ENCODE assay signal across 14 cellular contexts in the genomic region with DNA sequence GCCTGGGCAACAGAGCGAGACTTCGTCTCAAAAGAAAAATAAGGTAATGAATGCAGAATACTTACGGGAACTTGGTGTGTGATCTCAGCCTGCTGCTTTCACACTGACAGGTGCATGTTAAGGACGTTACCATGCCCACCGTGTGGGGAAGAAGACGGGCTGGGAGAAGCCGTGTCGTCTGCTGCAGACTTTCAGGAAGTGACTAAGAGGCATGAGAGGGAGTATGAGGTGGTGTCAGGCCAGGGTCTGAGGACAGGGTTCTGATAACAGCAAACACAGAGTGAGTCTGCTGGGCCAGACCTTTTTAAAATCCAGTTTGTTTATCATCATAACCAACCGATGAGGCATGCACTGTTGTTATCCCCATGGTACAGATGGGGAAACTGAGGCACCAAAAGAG. TPM values are rescaled to one million over a fixed set of nuclear protein-coding genes. Genes with fewer than 3 reads are reported as not detected.
DNase-seq lines count a peak whose midpoint lies in the region; ATAC-seq and TF ChIP-seq lines count a peak whose summit lies in the region.
"Had no signal": no experiment of that assay in that cellular context is flagged by ENCODE, and none has a peak within 500 bp of the region (broad histone marks: within the 10 kb centered on the region; RNA-seq: fewer than 3 reads in every experiment).

No MANE protein-coding gene starts in this region.

- peaks cover 13% of the 10 kb centered on the region for H3K36me3 Mint-ChIP-seq in activated naive CD8-positive, alpha-beta T cell treated with anti-CD3 and anti-CD28 coated beads, Interleukin-2, amount 10 ng/mL, durations not matched to agents 7 days and 5 days

- H3K4me1 ChIP-seq in mesenchymal stem cell (ENCODE audit: control insufficient read depth, insufficient read depth, low read depth, low read length) (no peaks in the 10 kb centered on the region), sigmoid colon (no peaks in the 10 kb centered on the region)
- H3K4me1 ChIP-seq: colonic mucosa, testis had no signal

- TF ChIP-seq CTCF in sigmoid colon (IDR thresholded peaks at IDR 0.05) = no peak

- H3K4me1 Mint-ChIP-seq in activated naive CD8-positive, alpha-beta T cell treated with anti-CD3 and anti-CD28 coated beads, Interleukin-2, amount 10 ng/mL, durations not matched to agents 7 days and 5 days = peaks cover 11% of the 10 kb centered on the region

- H3K9me3 ChIP-seq in mesenchymal stem cell (ENCODE audit: control insufficient read depth, low read length) (no peaks in the 10 kb centered on the region), sigmoid colon (no peaks in the 10 kb centered on the region)
- H3K9me3 ChIP-seq: colonic mucosa, testis had no signal

- ATAC-seq in activated naive CD8-positive, alpha-beta T cell treated with anti-CD3 and anti-CD28 coated beads, Interleukin-2, amount 10 ng/mL, durations not matched to agents 7 days and 5 days (ENCODE audit: low read depth) = peak; percentile 52
- ATAC-seq in HG03097 (IDR thresholded peaks at IDR 0.05; ENCODE audit: low FRiP score, unreplicated experiment) = no peak

- no peak overlapping the region for H3K4me2 ChIP-seq in mesenchymal stem cell (ENCODE audit: low read length, poor library complexity, severe bottlenecking)

- 48% methylated on average over 9 of the region's 9 CpGs for WGBS in mesenchymal stem cell
- 51 to 73% methylated on average over 9 of the region's 9 CpGs for WGBS in sigmoid colon, 2 donors

- POLR2A ChIA-PET in activated naive CD8-positive, alpha-beta T cell treated with anti-CD3 and anti-CD28 coated beads, Interleukin-2, amount 10 ng/mL, durations not matched to agents 7 days and 5 days (lab: Charles Lee) = no interaction called here

- no peak overlapping the region for H3K27ac Mint-ChIP-seq in activated naive CD8-positive, alpha-beta T cell treated with anti-CD3 and anti-CD28 coated beads, Interleukin-2, amount 10 ng/mL, durations not matched to agents 7 days and 5 days
- H3K27ac Mint-ChIP-seq: CD4-positive, alpha-beta memory T cell had no signal

- H3K18ac ChIP-seq in mesenchymal stem cell (ENCODE audit: low read depth in 1 of 2, low read length in 2 of 2) = no peak overlapping the region

- peaks cover 2% of the 10 kb centered on the region for H3K9me3 Mint-ChIP-seq in activated naive CD8-positive, alpha-beta T cell treated with anti-CD3 and anti-CD28 coated beads, Interleukin-2, amount 10 ng/mL, durations not matched to agents 7 days and 5 days

- H3K27me3 ChIP-seq in mesenchymal stem cell (ENCODE audit: control insufficient read depth in 1 of 2, insufficient read depth in 1 of 2, low read length in 2 of 2) (peaks cover 0 to 3% of the 10 kb centered on the region in 2 experiments), sigmoid colon (no peaks in the 10 kb centered on the region)
- H3K27me3 ChIP-seq: colonic mucosa, testis had no signal

- no peak for TF ChIP-seq POLR2A in sigmoid colon (IDR thresholded peaks at IDR 0.05)

- no peak overlapping the region for H3K14ac ChIP-seq in mesenchymal stem cell (ENCODE audit: low read length in 2 of 2)

- peak; percentile 6 for DNase-seq in GF-D8 (lab: John Stamatoyannopoulos, UW)
- peak; percentile 66 for DNase-seq in M059J (ENCODE audit: low read depth)
- no peak for DNase-seq in activated naive CD8-positive, alpha-beta T cell treated with anti-CD3 and anti-CD28 coated beads, Interleukin-2, amount 10 ng/mL, durations not matched to agents 7 days and 5 days
- peak; percentile 31 for DNase-seq in mesenchymal stem cell
- no peak for DNase-seq in effector CD4-positive, alpha-beta T cell
- no peak for DNase-seq in sigmoid colon
- no peak for DNase-seq in NK-92 (lab: John Stamatoyannopoulos, UW; ENCODE audit: unreplicated experiment)
- DNase-seq: activated effector memory CD4-positive, alpha-beta T cell treated with Interleukin-2 at 50 U/mL for 16 hours; CD4-positive, alpha-beta memory T cell; colonic mucosa; NCI-H510A; SHP77 treated with DMSO at 0.1 percent for 48 hours; testis had no signal

- H3K79me1 ChIP-seq in mesenchymal stem cell (replicated peaks; ENCODE audit: low read length, poor library complexity, severe bottlenecking) = peaks cover 3% of the 10 kb centered on the region

- H3K9ac ChIP-seq in mesenchymal stem cell (ENCODE audit: low read length) = no peak overlapping the region

- no peak overlapping the region for H2AFZ ChIP-seq in mesenchymal stem cell (ENCODE audit: low read depth, low read length)

- no peak overlapping the region for H3K23ac ChIP-seq in mesenchymal stem cell (ENCODE audit: low read length in 2 of 2)

- H4K91ac ChIP-seq in mesenchymal stem cell (ENCODE audit: low read length) = no peak overlapping the region

- H3K4me3 ChIP-seq in mesenchymal stem cell (ENCODE audit: insufficient read depth in 1 of 2, low read depth in 1 of 2, low read length in 2 of 2) (no peak overlapping the region), sigmoid colon (no peak overlapping the region)
- H3K4me3 ChIP-seq: colonic mucosa, testis had no signal

- H3K27me3 Mint-ChIP-seq in activated naive CD8-positive, alpha-beta T cell treated with anti-CD3 and anti-CD28 coated beads, Interleukin-2, amount 10 ng/mL, durations not matched to agents 7 days and 5 days = no peaks in the 10 kb centered on the region

- H2BK15ac ChIP-seq in mesenchymal stem cell (ENCODE audit: low read depth, poor library complexity, severe bottlenecking) = no peak overlapping the region

- H2AK5ac ChIP-seq in mesenchymal stem cell (ENCODE audit: low read length, severe bottlenecking) = no peak overlapping the region

- no peak overlapping the region for H3K4me3 Mint-ChIP-seq in activated naive CD8-positive, alpha-beta T cell treated with anti-CD3 and anti-CD28 coated beads, Interleukin-2, amount 10 ng/mL, durations not matched to agents 7 days and 5 days
- H3K4me3 Mint-ChIP-seq: CD4-positive, alpha-beta memory T cell had no signal

- no peak overlapping the region for H3K4ac ChIP-seq in mesenchymal stem cell (ENCODE audit: low read depth in 1 of 2, low read length in 2 of 2)

- no peak for TF ChIP-seq EP300 in sigmoid colon (IDR thresholded peaks at IDR 0.05)

- H2BK5ac ChIP-seq in mesenchymal stem cell (ENCODE audit: low read depth, low read length, poor library complexity, severe bottlenecking) = no peak overlapping the region

- H3K27ac ChIP-seq in mesenchymal stem cell (ENCODE audit: low read length, poor library complexity, severe bottlenecking) (no peak overlapping the region), sigmoid colon (no peak overlapping the region)
- H3K27ac ChIP-seq: colonic mucosa, testis had no signal

- no peak overlapping the region for H2BK12ac ChIP-seq in mesenchymal stem cell (ENCODE audit: low read length in 2 of 2)

- no peak overlapping the region for H2BK120ac ChIP-seq in mesenchymal stem cell (ENCODE audit: low read depth, low read length)

- H4K8ac ChIP-seq in mesenchymal stem cell (ENCODE audit: low read length) = no peak overlapping the region

- intact Hi-C loops in sigmoid colon (cut with DNase I) = no loop called here

- H3K36me3 ChIP-seq in mesenchymal stem cell (ENCODE audit: control insufficient read depth in 1 of 2, insufficient read depth in 2 of 2, low read depth in 1 of 2, low read length in 2 of 2) (peaks cover 37 to 50% of the 10 kb centered on the region in 2 experiments), sigmoid colon (peaks cover 11 to 40% (median 20%) of the 10 kb centered on the region in 4 donors)
- H3K36me3 ChIP-seq: colonic mucosa had no signal

RNA-seq across cellular contexts. Expression of a gene that starts 13.6 kb away (rescaled TPM):
- not detected in 2 replicates for total RNA-seq in M059J (2014; rRNA removed; shearing (Covaris generic))
- total RNA-seq in activated naive CD8-positive, alpha-beta T cell treated with anti-CD3 and anti-CD28 coated beads, Interleukin-2, amount 10 ng/mL, durations not matched to agents 7 days and 5 days = not detected
- not detected for polyA plus RNA-seq in mesenchymal stem cell (2013, experiment 1 of 2)
- polyA plus RNA-seq in mesenchymal stem cell (2013, experiment 2 of 2) = not detected
- not detected for total RNA-seq in sigmoid colon
- not detected for polyA plus RNA-seq in sigmoid colon
- total RNA-seq: CD4-positive, alpha-beta memory T cell; colonic mucosa; testis had no signal
- polyA plus RNA-seq: CD4-positive, alpha-beta memory T cell had no signal

RNA-seq across cellular contexts. Expression of a gene that starts 21.2 kb away (rescaled TPM):
- 7.8 and 21.2 TPM in 2 replicates for total RNA-seq in M059J (2014; rRNA removed; shearing (Covaris generic))
- 10 to 100 TPM; 31.7 to 37.4 TPM for total RNA-seq in activated naive CD8-positive, alpha-beta T cell treated with anti-CD3 and anti-CD28 coated beads, Interleukin-2, amount 10 ng/mL, durations not matched to agents 7 days and 5 days
- 18.1 TPM for polyA plus RNA-seq in mesenchymal stem cell (2013, experiment 1 of 2)
- 17.4 TPM for polyA plus RNA-seq in mesenchymal stem cell (2013, experiment 2 of 2)
- 10 to 100 TPM; 25.3 to 57.4 (median 34.1) TPM for total RNA-seq in sigmoid colon
- 10 to 100 TPM; 11.4 to 27.9 (median 14.3) TPM for polyA plus RNA-seq in sigmoid colon

RNA-seq across cellular contexts. Expression of a gene that starts 35.3 kb away (rescaled TPM):
- total RNA-seq in M059J (2014; rRNA removed; shearing (Covaris generic)) = not detected in 2 replicates
- under 1 TPM in 1 of 2 experiments, not detected in 1; 0.20 TPM for total RNA-seq in activated naive CD8-positive, alpha-beta T cell treated with anti-CD3 and anti-CD28 coated beads, Interleukin-2, amount 10 ng/mL, durations not matched to agents 7 days and 5 days
- polyA plus RNA-seq in mesenchymal stem cell (2013, experiment 1 of 2) = 0.03 TPM
- 0.03 TPM for polyA plus RNA-seq in mesenchymal stem cell (2013, experiment 2 of 2)
- not detected for total RNA-seq in sigmoid colon
- under 1 TPM in 2 of 3 donors, not detected in 1; 0.06 to 0.60 TPM for polyA plus RNA-seq in sigmoid colon
- total RNA-seq: CD4-positive, alpha-beta memory T cell; colonic mucosa had no signal
- polyA plus RNA-seq: CD4-positive, alpha-beta memory T cell had no signal

RNA-seq across cellular contexts. Expression of a gene that starts 39.8 kb away (rescaled TPM):
- not detected in 2 replicates for total RNA-seq in M059J (2014; rRNA removed; shearing (Covaris generic))
- not detected for total RNA-seq in activated naive CD8-positive, alpha-beta T cell treated with anti-CD3 and anti-CD28 coated beads, Interleukin-2, amount 10 ng/mL, durations not matched to agents 7 days and 5 days
- not detected for polyA plus RNA-seq in mesenchymal stem cell (2013, experiment 1 of 2)
- polyA plus RNA-seq in mesenchymal stem cell (2013, experiment 2 of 2) = not detected
- total RNA-seq in sigmoid colon = not detected
- polyA plus RNA-seq in sigmoid colon = not detected
- total RNA-seq: CD4-positive, alpha-beta memory T cell; colonic mucosa had no signal
- polyA plus RNA-seq: CD4-positive, alpha-beta memory T cell had no signal

RNA-seq across cellular contexts. Expression of a gene that starts 41.2 kb away (rescaled TPM):
- total RNA-seq in M059J (2014; rRNA removed; shearing (Covaris generic)) = 3.7 and 15.5 TPM in 2 replicates
- total RNA-seq in activated naive CD8-positive, alpha-beta T cell treated with anti-CD3 and anti-CD28 coated beads, Interleukin-2, amount 10 ng/mL, durations not matched to agents 7 days and 5 days = 10 to 100 TPM; 29.1 to 32.2 TPM
- polyA plus RNA-seq in mesenchymal stem cell (2013, experiment 1 of 2) = 20.5 TPM
- polyA plus RNA-seq in mesenchymal stem cell (2013, experiment 2 of 2) = 20.3 TPM
- total RNA-seq in sigmoid colon = 10 to 100 TPM; 11.0 to 14.1 (median 12.1) TPM
- 10 to 100 TPM; 25.2 to 38.3 (median 26.1) TPM for polyA plus RNA-seq in sigmoid colon

Comparison
In these comparisons a context has a peak if more than half of its experiments do, and no peak if none do; other contexts are left out.
1. DNase-seq: peak in GF-D8 (single experiment), M059J (single experiment) and mesenchymal stem cell (single experiment); none in activated naive CD8-positive, alpha-beta T cell treated with anti-CD3 and anti-CD28 coated beads, Interleukin-2, amount 10 ng/mL, durations not matched to agents 7 days and 5 days (single experiment), effector CD4-positive, alpha-beta T cell (single experiment), sigmoid colon (single experiment) and NK-92 (single experiment).